ENCODE assay signal across 12 cellular contexts in the genomic region with DNA sequence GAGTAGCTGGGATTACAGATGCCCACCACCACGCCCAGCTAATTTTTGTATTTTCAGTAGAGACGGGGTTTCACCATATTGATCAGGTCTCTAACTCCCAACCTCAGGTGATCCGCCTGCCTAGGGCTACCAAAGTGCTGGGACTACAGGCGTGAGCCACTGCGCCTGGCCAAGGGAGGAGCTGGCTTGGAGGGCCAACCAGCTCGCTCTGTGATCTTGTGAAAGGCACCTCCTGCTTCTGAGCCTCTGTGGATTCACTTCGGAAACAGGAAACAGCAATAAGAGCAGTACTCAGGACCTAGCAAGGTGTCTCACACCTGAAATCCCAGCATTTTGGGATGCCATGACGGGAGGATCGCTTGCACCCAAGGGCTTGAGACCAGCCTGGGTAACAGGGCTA.
"Had no signal": no experiment of that assay in that cellular context is flagged by ENCODE, and none has a peak within 500 bp of the region (broad histone marks: within the 10 kb centered on the region; RNA-seq: fewer than 3 reads in every experiment).

No MANE protein-coding gene starts in this region.

- H3K9ac ChIP-seq: parathyroid adenoma had no signal

- H3K9me3 ChIP-seq: ascending aorta, gastroesophageal sphincter, tibial nerve had no signal

- H3K27ac ChIP-seq: ascending aorta, coronary artery, gastroesophageal sphincter, parathyroid adenoma had no signal

- H3K9me3 Mint-ChIP-seq: activated T-helper 2 cell treated with anti-CD3 and anti-CD28 coated beads, Interferon-gamma antibody, Interleukin-2, Interleukin-4, amounts not matched to agents 10 μg/mL and 5 μg/mL and 100 μg/mL, durations not matched to agents 14 hours and 24 hours and 36 hours; T-helper 1 cell treated with Interleukin-12 subunit alpha and Interleukin-12 subunit beta and Interleukin-4 antibody, amounts not matched to agents 30 μg/mL and 1 μg/mL, for 36 hours had no signal

- H3K27me3 ChIP-seq: ascending aorta, gastroesophageal sphincter, tibial nerve had no signal

- H3K27ac Mint-ChIP-seq: activated T-helper 2 cell treated with anti-CD3 and anti-CD28 coated beads, Interferon-gamma antibody, Interleukin-2, Interleukin-4, amounts not matched to agents 10 μg/mL and 5 μg/mL and 100 μg/mL, durations not matched to agents 14 hours and 24 hours and 36 hours; T-helper 1 cell treated with Interleukin-12 subunit alpha and Interleukin-12 subunit beta and Interleukin-4 antibody, amounts not matched to agents 30 μg/mL and 1 μg/mL, for 36 hours had no signal

- DNase-seq: activated CD4-positive, alpha-beta T cell treated with anti-CD3 and anti-CD28 coated beads, Interleukin-2, amount 50 U/mL, for 48 hours; activated CD4-positive, CD25-positive, alpha-beta regulatory T cell; effector CD8-positive, alpha-beta T cell; left ventricle myocardium superior had no signal

- ATAC-seq: gastroesophageal sphincter, left ventricle myocardium superior, SK-N-SH treated with all-trans-retinoic acid at 6 μM for 48 hours had no signal

- H2AFZ ChIP-seq: parathyroid adenoma had no signal
